16 cellular contexts compared by ENCODE assay signal in genomic region chr2:10873171-10873570, GRCh38. TPM values are rescaled to one million over a fixed set of nuclear protein-coding genes. Genes with fewer than 3 reads are reported as not detected.
"Had no signal": no experiment of that assay in that cellular context is flagged by ENCODE, and none has a peak within 500 bp of the region (broad histone marks: within the 10 kb centered on the region; RNA-seq: fewer than 3 reads in every experiment).

No MANE protein-coding gene starts in this region.

- H3K27me3 Mint-ChIP-seq: brain had no signal

- H3K27ac ChIP-seq: neutrophil, right lobe of liver had no signal

- H3K4me1 ChIP-seq: right lobe of liver had no signal

- H3K27ac Mint-ChIP-seq: activated naive CD8-positive, alpha-beta T cell; dendritic cell treated with granulocyte-macrophage colony-stimulating factor and Interleukin-4, amounts not matched to agents 40 ng/mL and 50 ng/mL, for 4 days; effector memory CD8-positive, alpha-beta T cell; naive B cell; type B pancreatic cell had no signal

- H3K36me3 ChIP-seq: neutrophil, right lobe of liver had no signal

- DNase-seq: activated effector memory CD4-positive, alpha-beta T cell treated with Interleukin-2 at 50 U/mL for 16 hours; activated T-cell treated with anti-CD3 and anti-CD28 coated beads for 4 hours; amygdala; cerebellar nuclear complex; effector memory CD8-positive, alpha-beta T cell; erythroblast; naive B cell; right lobe of liver; stimulated activated naive CD4-positive, alpha-beta T cell had no signal

- H3K9me3 ChIP-seq: neutrophil, right lobe of liver had no signal

- H3K4me3 Mint-ChIP-seq: activated naive CD8-positive, alpha-beta T cell; brain; dendritic cell treated with granulocyte-macrophage colony-stimulating factor and Interleukin-4, amounts not matched to agents 40 ng/mL and 50 ng/mL, for 4 days; effector memory CD8-positive, alpha-beta T cell; naive B cell; type B pancreatic cell had no signal

- H3K36me3 Mint-ChIP-seq: activated naive CD8-positive, alpha-beta T cell; brain; type B pancreatic cell had no signal

- H3K27me3 ChIP-seq: right lobe of liver had no signal

- H3K4me3 ChIP-seq: lung, right lobe of liver had no signal

- ATAC-seq: effector memory CD8-positive, alpha-beta T cell; right lobe of liver had no signal

- H3K9me3 Mint-ChIP-seq: type B pancreatic cell had no signal

RNA-seq across cellular contexts. Expression of gene KCNF1, which starts 38.6 kb away (rescaled TPM):
- total RNA-seq: activated CD8-positive, alpha-beta memory T cell treated with anti-CD3 and anti-CD28 coated beads for 36 hours; right lobe of liver had no signal
